In the genomic region with DNA sequence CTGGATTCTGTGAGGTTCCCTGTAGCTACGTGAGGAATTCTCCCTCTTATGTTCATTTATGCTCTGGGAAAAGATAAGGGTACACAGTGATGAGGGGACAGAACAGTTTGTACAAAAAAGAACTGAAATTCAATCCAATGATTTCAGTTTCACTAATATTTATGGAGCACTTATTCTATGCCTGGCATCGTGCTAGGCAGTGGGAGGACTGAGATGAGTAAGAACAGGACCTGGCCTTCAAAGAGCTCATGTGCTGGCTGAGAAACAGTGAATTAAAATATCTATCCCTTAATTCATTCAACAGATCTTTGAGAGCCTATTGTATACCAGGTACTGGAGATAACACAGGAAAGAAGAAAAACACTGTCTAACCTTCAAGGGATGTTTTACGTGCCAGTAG, we compare ENCODE assay signal across 25 cellular contexts.
"Had no signal": no experiment of that assay in that cellular context is flagged by ENCODE, and none has a peak within 500 bp of the region (broad histone marks: within the 10 kb centered on the region; RNA-seq: fewer than 3 reads in every experiment).

No MANE protein-coding gene starts in this region.

- H3K27me3 Mint-ChIP-seq: activated T-cell treated with anti-CD3 and anti-CD28 coated beads, Interleukin-2, amount 50 U/mL, for 24 hours; naive B cell; stimulated activated naive B cell treated with anti-CD40 and anti-IgM and Interleukin-4, amounts not matched to agents 10 μg/mL and 1 μg/mL and 100 μg/mL, for 72 hours had no signal

- H3K9me3 Mint-ChIP-seq: activated CD4-positive, alpha-beta T cell treated with anti-CD3 and anti-CD28 coated beads, Interleukin-2, amount 10 ng/mL, durations not matched to agents 7 days and 5 days; activated naive CD4-positive, alpha-beta T cell treated with anti-CD3 and anti-CD28 coated beads for 36 hours; activated T-cell treated with anti-CD3 and anti-CD28 coated beads, Interleukin-2, amount 50 U/mL, for 24 hours; endodermal cell; naive B cell; stimulated activated naive B cell treated with anti-CD40 and anti-IgM and Interleukin-4, amounts not matched to agents 10 μg/mL and 1 μg/mL and 100 μg/mL, for 72 hours; T-helper 1 cell treated with Interleukin-12 subunit alpha and Interleukin-12 subunit beta and Interleukin-4 antibody, amounts not matched to agents 30 μg/mL and 1 μg/mL, for 36 hours had no signal

- DNase-seq: activated CD4-positive, alpha-beta T cell treated with anti-CD3 and anti-CD28 coated beads, Interleukin-2, amount 10 ng/mL, durations not matched to agents 7 days and 5 days; activated CD8-positive, alpha-beta T cell treated with anti-CD3 and anti-CD28 coated beads, Interleukin-2, amount 10 ng/mL, durations not matched to agents 7 days and 5 days; activated naive CD4-positive, alpha-beta T cell treated with anti-CD3 and anti-CD28 coated beads for 36 hours; activated T-cell treated with anti-CD3 and anti-CD28 coated beads, Interleukin-2, amount 50 U/mL, for 24 hours; aorta; endodermal cell; foreskin keratinocyte; glutamatergic neuron; hypothalamus; mammary epithelial cell; naive B cell; pancreas; SK-N-SH; spleen; stimulated activated CD4-positive, alpha-beta T cell treated with anti-CD3 and anti-CD28 coated beads, Interleukin-4, amount 100 ng/mL, for 4 hours; stimulated activated naive B cell treated with anti-CD40 and anti-IgM and Interleukin-4, amounts not matched to agents 10 μg/mL and 1 μg/mL and 100 μg/mL, for 72 hours; thyroid gland had no signal

- ATAC-seq: activated CD8-positive, alpha-beta T cell treated with anti-CD3 and anti-CD28 coated beads, Interleukin-2, amount 10 ng/mL, durations not matched to agents 7 days and 5 days; foreskin keratinocyte; left lobe of liver; pancreas; sciatic nerve; stimulated activated naive B cell treated with anti-CD40 and anti-IgM and Interleukin-4, amounts not matched to agents 10 μg/mL and 1 μg/mL and 100 μg/mL, for 72 hours had no signal

- H3K4me3 ChIP-seq: cardiac muscle cell, pancreas, spleen, thyroid gland, vagina had no signal

- H3K4me1 ChIP-seq: spleen had no signal

- H3K9me3 ChIP-seq: pancreas, SK-N-SH, spleen, thyroid gland, vagina had no signal

- H3K9me2 ChIP-seq: SK-N-SH had no signal

- H3K4me1 Mint-ChIP-seq: naive B cell had no signal

- H3K4me2 ChIP-seq: SK-N-SH had no signal

- FAIRE-seq: colon, keratinocyte, pancreas had no signal

- H3K27ac ChIP-seq: cardiac muscle cell, epithelial cell of prostate, foreskin keratinocyte, spleen, vagina had no signal

- H3K27me3 ChIP-seq: cardiac muscle cell, foreskin keratinocyte, pancreas, spleen, thyroid gland, vagina had no signal

- H3K36me3 ChIP-seq: cardiac muscle cell, pancreas had no signal

- H3K9ac ChIP-seq: SK-N-SH had no signal

- H3K4me3 Mint-ChIP-seq: activated CD4-positive, alpha-beta T cell treated with anti-CD3 and anti-CD28 coated beads, Interleukin-2, amount 10 ng/mL, durations not matched to agents 7 days and 5 days; activated CD8-positive, alpha-beta T cell treated with anti-CD3 and anti-CD28 coated beads, Interleukin-2, amount 10 ng/mL, durations not matched to agents 7 days and 5 days; activated naive CD4-positive, alpha-beta T cell treated with anti-CD3 and anti-CD28 coated beads for 36 hours; activated T-cell treated with anti-CD3 and anti-CD28 coated beads, Interleukin-2, amount 50 U/mL, for 24 hours; endodermal cell; naive B cell; stimulated activated naive B cell treated with anti-CD40 and anti-IgM and Interleukin-4, amounts not matched to agents 10 μg/mL and 1 μg/mL and 100 μg/mL, for 72 hours; T-helper 1 cell treated with Interleukin-12 subunit alpha and Interleukin-12 subunit beta and Interleukin-4 antibody, amounts not matched to agents 30 μg/mL and 1 μg/mL, for 36 hours had no signal

- H3K27ac Mint-ChIP-seq: activated CD4-positive, alpha-beta T cell treated with anti-CD3 and anti-CD28 coated beads, Interleukin-2, amount 10 ng/mL, durations not matched to agents 7 days and 5 days; activated CD8-positive, alpha-beta T cell treated with anti-CD3 and anti-CD28 coated beads, Interleukin-2, amount 10 ng/mL, durations not matched to agents 7 days and 5 days; activated naive CD4-positive, alpha-beta T cell treated with anti-CD3 and anti-CD28 coated beads for 36 hours; activated T-cell treated with anti-CD3 and anti-CD28 coated beads, Interleukin-2, amount 50 U/mL, for 24 hours; endodermal cell; T-helper 1 cell treated with Interleukin-12 subunit alpha and Interleukin-12 subunit beta and Interleukin-4 antibody, amounts not matched to agents 30 μg/mL and 1 μg/mL, for 36 hours had no signal
